ENCODE assay signal across 9 cellular contexts in the genomic region with DNA sequence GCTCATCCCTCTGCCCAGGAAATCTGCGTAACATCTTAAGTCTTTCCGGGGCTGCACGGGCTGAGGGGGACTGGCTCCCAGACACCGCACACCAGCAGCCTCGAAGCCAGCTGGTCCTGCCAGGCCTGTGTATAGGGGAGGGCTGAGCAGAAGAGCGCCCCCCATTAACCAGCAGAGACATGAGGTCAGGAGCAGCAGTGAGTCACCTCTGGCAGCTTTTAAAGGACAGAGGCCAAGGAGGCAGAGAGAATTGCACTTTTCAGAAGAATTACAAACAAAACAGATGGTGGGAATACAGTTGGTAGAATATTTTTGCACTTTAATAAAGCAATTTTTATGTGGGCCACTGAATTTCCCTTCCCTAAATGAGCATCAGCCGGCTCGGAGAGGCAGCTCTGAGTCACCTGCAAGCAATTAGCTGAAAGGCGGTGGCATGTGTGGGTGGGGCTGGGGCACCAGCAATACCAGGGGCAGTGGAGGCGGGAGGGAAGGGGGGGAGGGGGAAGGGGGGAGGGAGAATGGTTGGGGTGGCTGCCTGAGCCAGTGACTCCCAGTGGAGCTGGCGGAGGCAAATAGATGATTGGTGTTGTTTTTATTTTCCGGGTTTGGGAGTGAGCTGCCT. TPM values are rescaled to one million over a fixed set of nuclear protein-coding genes. Genes with fewer than 3 reads are reported as not detected.
DNase-seq lines count a peak whose midpoint lies in the region; ATAC-seq, FAIRE-seq and TF ChIP-seq lines count a peak whose summit lies in the region.
"Had no signal": no experiment of that assay in that cellular context is flagged by ENCODE, and none has a peak within 500 bp of the region (broad histone marks: within the 10 kb centered on the region; RNA-seq: fewer than 3 reads in every experiment).

No MANE protein-coding gene starts in this region.

- H3K9me3 ChIP-seq in IMR-90 (ENCODE audit: control insufficient read depth, insufficient read depth, low read length) (no peaks in the 10 kb centered on the region), keratinocyte (ENCODE audit: control insufficient read depth, low read depth, low read length) (no peaks in the 10 kb centered on the region)

- H2AFZ ChIP-seq in IMR-90 (replicated peaks; ENCODE audit: low read length, poor library complexity) (no peak overlapping the region), keratinocyte (ENCODE audit: control insufficient read depth, low read length) (no peak overlapping the region)

- H3K9me1 ChIP-seq in IMR-90 (ENCODE audit: insufficient read depth, low read length) (no peaks in the 10 kb centered on the region), keratinocyte (ENCODE audit: control insufficient read depth, extremely low read depth, insufficient read depth, low read length) (no peaks in the 10 kb centered on the region)

- H3K36me3 Mint-ChIP-seq in CD14-positive monocyte = no peaks in the 10 kb centered on the region

- intact Hi-C loops in IMR-90 (cut with micrococcal nuclease) (no loop called here), CD14-positive monocyte (cut with micrococcal nuclease) (no loop called here)

- no peak overlapping the region for H3K4ac ChIP-seq in IMR-90 (ENCODE audit: low read depth, low read length)

- H4K5ac ChIP-seq in IMR-90 (ENCODE audit: low read depth, low read length) = no peak overlapping the region

- no peak overlapping the region for H4K8ac ChIP-seq in IMR-90 (ENCODE audit: low read depth in 2 of 2, low read length in 2 of 2)

- peaks cover 6 to 10% (median 8%) of the 10 kb centered on the region in 3 donors for H3K27me3 Mint-ChIP-seq in CD14-positive monocyte (ENCODE audit: low read depth in 3 of 3)

- 40% methylated on average over 1 of the region's 12 CpGs; no CpG with 5 or more reads in 1 of the 2 experiments for WGBS in IMR-90 (ENCODE audit: extremely low coverage in 2 of 2, insufficient read length in 1 of 2), 2 experiments

- no peaks in the 10 kb centered on the region for H4K20me1 ChIP-seq in IMR-90 (ENCODE audit: insufficient read depth, low read length)
- no peaks in the 10 kb centered on the region for H4K20me1 ChIP-seq in keratinocyte (ENCODE audit: control insufficient read depth, extremely low read depth, insufficient read depth, low read length)

- FAIRE-seq in keratinocyte (lab: Jason Lieb, UNC) = peak; percentile 81
- FAIRE-seq: TTC549 had no signal

- H3K23ac ChIP-seq in IMR-90 (ENCODE audit: low read depth, low read length) = no peak overlapping the region

- POLR2A ChIA-PET in IMR-90 (lab: Charles Lee; ENCODE audit: unreplicated experiment) = no interaction called here

- no peak overlapping the region for H4K91ac ChIP-seq in IMR-90 (ENCODE audit: insufficient read depth, low read depth, low read length)

- H3K4me2 ChIP-seq in IMR-90 (ENCODE audit: low read depth, low read length) (no peak overlapping the region), keratinocyte (ENCODE audit: control insufficient read depth, extremely low read depth, insufficient read depth, low read depth, low read length) (peak overlapping the region; percentile 77)

- TF ChIP-seq CTCF in IMR-90 (conservative IDR thresholded peaks at IDR 0.05; ENCODE audit: low read depth, low read length) (no peak), keratinocyte (optimal IDR thresholded peaks at IDR 0.05 in 1 of 3, IDR thresholded peaks at IDR 0.05 in 1 of 3, conservative IDR thresholded peaks at IDR 0.05 in 1 of 3; ENCODE audit: extremely low read depth in 1 of 3, insufficient read depth in 2 of 3, low read length in 3 of 3) (peak; percentile 11 to 46 (median 15)), coronary artery (IDR thresholded peaks at IDR 0.05) (no peak), CD14-positive monocyte (IDR thresholded peaks at IDR 0.05) (no peak)

- peaks cover 0 to 2% (median 0%) of the 10 kb centered on the region in 7 donors for H3K9me3 Mint-ChIP-seq in CD14-positive monocyte

- CTCF ChIA-PET in IMR-90 (lab: Yijun Ruan, JAX) = interaction anchor here (0.7 to 1.0 kb wide), 2 partner anchors 9 to 205 kb away, joined by 3 read pairs; no protein-coding TSS in a partner anchor

- H3K4me3 Mint-ChIP-seq in CD14-positive monocyte = no peak overlapping the region

- no peak overlapping the region for H3K56ac ChIP-seq in IMR-90 (ENCODE audit: extremely low read depth, insufficient read depth, low read length)

- H3K27ac ChIP-seq in IMR-90 (ENCODE audit: insufficient read depth, low read length) (no peak overlapping the region), keratinocyte (ENCODE audit: control insufficient read depth, insufficient read depth, low read length) (peak overlapping the region; percentile 74), coronary artery (peak overlapping the region in 1 of 2 donors; percentile 62)

- H3K79me2 ChIP-seq in keratinocyte (ENCODE audit: control insufficient read depth, insufficient read depth, low read length) = no peaks in the 10 kb centered on the region

- H3K18ac ChIP-seq in IMR-90 (ENCODE audit: low read depth, low read length) = no peak overlapping the region

- no peak overlapping the region for H2BK15ac ChIP-seq in IMR-90 (ENCODE audit: low read depth, low read length)

- H3K4me3 ChIP-seq in IMR-90 (ENCODE audit: insufficient read depth, low read depth, low read length) = no peak overlapping the region
- no peak overlapping the region for H3K4me3 ChIP-seq in keratinocyte (ENCODE audit: control insufficient read depth in 2 of 3, extremely low read depth in 1 of 3, insufficient read depth in 2 of 3, low read depth in 1 of 3, low read length in 3 of 3)
- no peak overlapping the region for H3K4me3 ChIP-seq in coronary artery

- dilution Hi-C loops in IMR-90 (cut with HindIII; ENCODE audit: low sequenced_read_pairs, unreplicated experiment) (no loop called here), keratinocyte (cut with MboI; ENCODE audit: extremely low pct_ligation_motif_present, low sequenced_read_pairs) (no loop called here)

- H3K4me1 ChIP-seq in IMR-90 (ENCODE audit: control insufficient read depth, insufficient read depth, low read length) = peaks cover 1% of the 10 kb centered on the region; the same call in 1 of the 2 replicates
- H3K4me1 ChIP-seq in keratinocyte (ENCODE audit: control insufficient read depth, extremely low read depth, insufficient read depth, low read length) = peaks cover 20% of the 10 kb centered on the region

- H2BK5ac ChIP-seq in IMR-90 (ENCODE audit: low read depth, low read length, poor library complexity, severe bottlenecking) = no peak overlapping the region

- no peak overlapping the region for H3K27ac Mint-ChIP-seq in CD14-positive monocyte

- H2AK5ac ChIP-seq in IMR-90 (ENCODE audit: low read depth, low read length) = no peak overlapping the region

- no peak for ATAC-seq in IMR-90 (ENCODE audit: low read depth)
- no peak for ATAC-seq in GM18870 (IDR thresholded peaks at IDR 0.05; ENCODE audit: unreplicated experiment)

- H3K36me3 ChIP-seq in IMR-90 (ENCODE audit: control insufficient read depth, insufficient read depth, low read length) (no peaks in the 10 kb centered on the region), keratinocyte (ENCODE audit: control insufficient read depth in 2 of 2, extremely low read depth in 1 of 2, insufficient read depth in 2 of 2, low read length in 2 of 2) (no peaks in the 10 kb centered on the region)

- no peak for TF ChIP-seq POLR2A in IMR-90 (IDR thresholded peaks at IDR 0.05; ENCODE audit: low read depth, low read length)

- no peaks in the 10 kb centered on the region for H3K79me1 ChIP-seq in IMR-90 (ENCODE audit: low read depth in 1 of 2, low read length in 2 of 2)

- DNase-seq in AG20443 (ENCODE audit: low spot score) = peak; percentile 69
- peak; percentile 7 for DNase-seq in IMR-90
- DNase-seq in SW480 (ENCODE audit: low spot score) = peak; percentile 91
- DNase-seq in keratinocyte (ENCODE audit: low read depth, low spot score) = peak; percentile 50
- DNase-seq in coronary artery (ENCODE audit: low spot score) = no peak
- DNase-seq in NCI-H526 treated with DMSO at 0.1 percent for 48 hours (lab: John Stamatoyannopoulos, UW) = no peak
- DNase-seq in CD14-positive monocyte (ENCODE audit: low spot score) = no peak

- H2BK120ac ChIP-seq in IMR-90 (ENCODE audit: low read depth, low read length) = no peak overlapping the region

- no peaks in the 10 kb centered on the region for H3K4me1 Mint-ChIP-seq in CD14-positive monocyte

- H3K14ac ChIP-seq in IMR-90 (replicated peaks; ENCODE audit: low read depth, low read length) = no peak overlapping the region

- H2BK20ac ChIP-seq in IMR-90 (ENCODE audit: low read depth, low read length) = no peak overlapping the region

- H3K9ac ChIP-seq in IMR-90 (ENCODE audit: low read depth, low read length) = no peak overlapping the region
- peak overlapping the region; percentile 73 for H3K9ac ChIP-seq in keratinocyte (ENCODE audit: control insufficient read depth, extremely low read depth, insufficient read depth, low read length)

- no TSS peak for BruUV-seq in IMR-90 (replicated peaks; lab: Mats Ljungman, UMichigan)

- H2AK9ac ChIP-seq in IMR-90 (replicated peaks; ENCODE audit: low read depth, low read length, poor library complexity) = no peak overlapping the region

- in situ Hi-C loops in IMR-90 (cut with MboI; ENCODE audit: low sequenced_read_pairs) = no loop called here

- no peak for TF ChIP-seq RAD21 in IMR-90 (IDR thresholded peaks at IDR 0.05; ENCODE audit: low read length)

- H3K27me3 ChIP-seq in IMR-90 (ENCODE audit: control insufficient read depth, insufficient read depth, low read length) = no peaks in the 10 kb centered on the region; the same call in 1 of the 2 replicates
- no peaks in the 10 kb centered on the region for H3K27me3 ChIP-seq in keratinocyte (ENCODE audit: control insufficient read depth, extremely low read depth, insufficient read depth, low read length)

TF ChIP-seq in IMR-90, 13 proteins besides CTCF, POLR2A, EP300 and RAD21 (continues in another document):
- TF ChIP-seq RCOR1 (IDR thresholded peaks at IDR 0.05; ENCODE audit: insufficient replicate concordance, low read length) (no peak), CHD1 (IDR thresholded peaks at IDR 0.05; ENCODE audit: low read depth, low read length) (no peak), SMC3 (IDR thresholded peaks at IDR 0.05; ENCODE audit: low read depth, low read length) (no peak), BHLHE40 (IDR thresholded peaks at IDR 0.05; ENCODE audit: low read depth, low read length) (no peak)

RNA-seq across cellular contexts. Expression of a gene that starts 39.1 kb away (rescaled TPM):
- total RNA-seq in IMR-90 (2012; rRNA removed) = not detected in 2 replicates
- polyA plus RNA-seq in IMR-90 (2012; rRNA removed) (not detected in 2 replicates), keratinocyte (3.6 to 6.8 TPM (median 4.9 TPM) in 3 replicates), CD14-positive monocyte (not detected)
- polyA plus RNA-seq in IMR-90 (2012; cell fraction: cytosol; rRNA removed) = not detected in 2 replicates
- 0.01 and 0.02 TPM in 2 replicates for polyA plus RNA-seq in IMR-90 (2012; cell fraction: nucleus; rRNA removed; ENCODE audit: low replicate concordance)
- polyA plus RNA-seq in keratinocyte (2011; ENCODE audit: low read depth) = 0.94 TPM
- 5.6 and 6.1 TPM in 2 replicates for polyA plus RNA-seq in keratinocyte (2011; cell fraction: cytosol; rRNA removed)
- 8.6 and 9.1 TPM in 2 replicates for polyA plus RNA-seq in keratinocyte (2011; cell fraction: nucleus; rRNA removed)
- 3.3 and 4.7 TPM in 2 replicates for polyA plus RNA-seq in keratinocyte (2012; ENCODE audit: low replicate concordance)
- 8.8 to 18.1 TPM (median 16.5 TPM) in 3 replicates for polyA minus RNA-seq in keratinocyte
- polyA minus RNA-seq in keratinocyte (2011; cell fraction: cytosol; rRNA and poly(A)+ RNA removed) = 3.8 TPM
- polyA minus RNA-seq in keratinocyte (2011; cell fraction: nucleus; rRNA and poly(A)+ RNA removed) = 1.4 and 2.2 TPM in 2 replicates

Comparison
In these comparisons a context has a peak if more than half of its experiments do, and no peak if none do; other contexts are left out.
1. DNase-seq: peak in AG20443 (single experiment), IMR-90 (single experiment), SW480 (single experiment) and keratinocyte (single experiment); none in coronary artery (single experiment), NCI-H526 treated with DMSO at 0.1 percent for 48 hours (single experiment) and CD14-positive monocyte (single experiment).
2. CTCF ChIP-seq: peak in keratinocyte (3 of 3); none in IMR-90 (single experiment), coronary artery (single experiment) and CD14-positive monocyte (single experiment).